In genomic region chr19:16096281-16096855, GRCh38 we compare ENCODE assay signal across 1 cellular context.
TF ChIP-seq lines count a peak whose summit lies in the region.

No MANE protein-coding gene starts in this region.

TF ChIP-seq in endothelial cell of umbilical vein, 7 proteins besides CTCF, POLR2A, EP300 and RAD21:
- TF ChIP-seq POLR2AphosphoS5 (IDR thresholded peaks at IDR 0.05; ENCODE audit: insufficient read depth, low read depth, low read length) (no peak), JUN (IDR thresholded peaks at IDR 0.05; ENCODE audit: borderline replicate concordance, insufficient read depth, insufficient read length, low read depth) (no peak), MYC (IDR thresholded peaks at IDR 0.05; ENCODE audit: low read depth, low read length) (no peak), GATA2 (IDR thresholded peaks at IDR 0.05; ENCODE audit: insufficient read depth, insufficient read length, low read depth, low read length) (no peak), MAX (IDR thresholded peaks at IDR 0.05; ENCODE audit: insufficient read depth, insufficient read length) (no peak)
TF ChIP-seq in endothelial cell of umbilical vein: peak in this region for 0.
